In the genomic region with DNA sequence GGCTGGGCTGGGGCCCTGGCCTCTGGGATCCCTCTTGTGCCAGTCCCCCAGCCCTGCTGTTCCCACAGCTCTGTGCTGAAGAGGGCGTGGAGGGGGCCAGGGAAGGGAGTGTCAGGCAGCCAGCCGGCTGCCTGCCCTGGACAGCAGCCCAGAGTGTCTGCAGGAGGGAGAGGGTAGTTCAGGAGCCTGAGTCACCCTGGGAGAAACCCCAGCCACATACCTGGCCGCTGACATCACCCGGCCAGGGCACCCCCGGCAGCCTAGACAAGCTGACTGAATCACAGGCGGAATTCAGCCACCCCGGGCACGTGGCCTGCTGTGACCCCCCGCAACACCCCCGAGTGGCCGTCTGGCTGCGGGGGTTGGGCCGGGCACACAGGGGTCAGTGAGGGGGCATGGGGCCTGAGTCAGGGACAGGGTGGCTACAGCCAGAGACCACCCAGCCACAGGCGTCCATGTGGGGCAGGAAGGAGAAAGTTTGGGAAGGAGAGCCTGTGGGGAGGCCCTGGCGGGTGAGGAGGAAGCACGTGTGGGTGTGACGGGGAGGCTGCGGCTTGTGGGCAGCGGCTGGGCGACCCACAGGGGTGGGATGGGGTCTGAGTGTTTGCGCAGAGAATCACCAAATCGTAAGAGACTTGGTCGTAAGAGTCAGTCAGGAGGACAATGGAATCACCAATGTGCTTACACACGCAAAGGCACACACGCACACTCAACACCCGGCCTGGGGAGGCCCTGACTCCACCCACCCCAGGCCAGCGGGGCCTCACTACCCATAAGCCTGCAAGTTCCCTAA, we compare ENCODE assay signal across 8 cellular contexts. TPM values are rescaled to one million over a fixed set of nuclear protein-coding genes. Genes with fewer than 3 reads are reported as not detected.
DNase-seq lines count a peak whose midpoint lies in the region; ATAC-seq and TF ChIP-seq lines count a peak whose summit lies in the region.

No MANE protein-coding gene starts in this region.

- H3K27ac Mint-ChIP-seq in GM23338 = peak overlapping the region; percentile 88; the same call in 1 of the 2 replicates

- H3K9me3 Mint-ChIP-seq in GM23338 = peaks cover 10% of the 10 kb centered on the region

- intact Hi-C loops in PC-3 (cut with micrococcal nuclease) (no loop called here), Right ventricle myocardium inferior (cut with DNase I) (no loop called here)

- H3K27me3 ChIP-seq in GM23338 (ENCODE audit: insufficient read depth) (peaks cover 16% of the 10 kb centered on the region), PC-3 (ENCODE audit: low read length) (no peaks in the 10 kb centered on the region), parathyroid adenoma (ENCODE audit: control insufficient read depth, insufficient read depth, low read length) (no peaks in the 10 kb centered on the region)

- peaks cover 27% of the 10 kb centered on the region for H3K27me3 Mint-ChIP-seq in GM23338 (ENCODE audit: insufficient read depth, low read depth, poor library complexity)

- H3K36me3 Mint-ChIP-seq in GM23338 (ENCODE audit: low read depth) = no peaks in the 10 kb centered on the region; the same call in 2 of the 3 replicates

- H3F3A ChIP-seq in GM23338 (replicated peaks; ENCODE audit: low read depth) (peaks cover 20% of the 10 kb centered on the region; the same call in 1 of the 2 replicates), PC-3 (ENCODE audit: low read length, unreplicated experiment) (no peaks in the 10 kb centered on the region)

- POLR2A ChIA-PET in PC-3 (lab: Charles Lee; ENCODE audit: unreplicated experiment) = interaction anchor here (0.6 to 1.0 kb wide), 3 partner anchors 10 to 13 kb away, joined by 3 to 6 read pairs (median 4); a partner anchor contains a TSS

- ATAC-seq in GM23338 = peak; percentile 93
- ATAC-seq in PC-3 = peak; percentile 83
- peak; percentile 88 for ATAC-seq in Right ventricle myocardium inferior
- ATAC-seq in HG03442 (IDR thresholded peaks at IDR 0.05; ENCODE audit: unreplicated experiment) = no peak

- H3K27ac ChIP-seq in GM23338 (ENCODE audit: low read depth) = 0 out of 2 replicates have a peak overlapping the region, but pooled peaks have one; percentile 59
- H3K27ac ChIP-seq in PC-3 (ENCODE audit: low read length) = peak overlapping the region; percentile 94
- peak overlapping the region; percentile 75 for H3K27ac ChIP-seq in parathyroid adenoma

- H3K4me2 ChIP-seq in GM23338 (peak overlapping the region; percentile 72; the same call in 1 of the 2 replicates), PC-3 (ENCODE audit: low read length) (peak overlapping the region; percentile 87), parathyroid adenoma (ENCODE audit: low read length) (peak overlapping the region; percentile 50)

- CTCF ChIA-PET in PC-3 (lab: Charles Lee) = no interaction called here

- H3K9ac ChIP-seq in PC-3 (ENCODE audit: low read length) (peak overlapping the region; percentile 78), parathyroid adenoma (no peak overlapping the region)

- peak; percentile 43 for DNase-seq in Ammon's horn (ENCODE audit: low spot score)
- peak; percentile 91 for DNase-seq in GM23338 (ENCODE audit: low spot score)
- peak; percentile 95 for DNase-seq in PC-3
- DNase-seq in activated naive CD4-positive, alpha-beta T cell treated with anti-CD3 and anti-CD28 coated beads, Interleukin-2, amount 50 U/mL, for 16 hours = peak; percentile 30
- DNase-seq in Right ventricle myocardium inferior (ENCODE audit: missing footprints) = peak; percentile 89
- no peak for DNase-seq in hippocampal formation (lab: John Stamatoyannopoulos, UW)

- H3K4me1 Mint-ChIP-seq in GM23338 = peaks cover 17% of the 10 kb centered on the region

- no peaks in the 10 kb centered on the region for H4K20me1 ChIP-seq in GM23338 (replicated peaks; ENCODE audit: insufficient read depth)
- H4K20me1 ChIP-seq in PC-3 (ENCODE audit: low read length) = no peaks in the 10 kb centered on the region

- H3K79me2 ChIP-seq in GM23338 (replicated peaks; ENCODE audit: insufficient read depth) (no peaks in the 10 kb centered on the region), PC-3 (ENCODE audit: low read length) (no peaks in the 10 kb centered on the region), parathyroid adenoma (no peaks in the 10 kb centered on the region)

- H2AFZ ChIP-seq in GM23338 (peak overlapping the region; percentile 97), PC-3 (ENCODE audit: low read length) (peak overlapping the region; percentile 76), parathyroid adenoma (peak overlapping the region; percentile 61)

- H3K4me1 ChIP-seq in GM23338 (ENCODE audit: insufficient read depth) (peaks cover 4% of the 10 kb centered on the region; the same call in 1 of the 2 replicates), PC-3 (ENCODE audit: insufficient read depth, low read length) (peaks cover 26% of the 10 kb centered on the region), parathyroid adenoma (peaks cover 18% of the 10 kb centered on the region)

- BruUV-seq in PC-3 (replicated peaks; lab: Mats Ljungman, UMichigan) = no TSS peak

- H3K4me3 ChIP-seq in GM23338 (peak overlapping the region; percentile 27; the same call in 1 of the 2 replicates), PC-3 (ENCODE audit: low read length) (peak overlapping the region; percentile 45; the same call in 1 of the 2 replicates), parathyroid adenoma (ENCODE audit: low read depth, low read length) (no peak overlapping the region)

- no peaks in the 10 kb centered on the region for H3K9me3 ChIP-seq in PC-3 (ENCODE audit: low read length)
- no peaks in the 10 kb centered on the region for H3K9me3 ChIP-seq in parathyroid adenoma (ENCODE audit: control insufficient read depth, low read length)

- H3K36me3 ChIP-seq in GM23338 (ENCODE audit: insufficient read depth) (no peaks in the 10 kb centered on the region), PC-3 (ENCODE audit: low read depth, low read length) (no peaks in the 10 kb centered on the region), parathyroid adenoma (ENCODE audit: control insufficient read depth, insufficient read depth, low read length) (no peaks in the 10 kb centered on the region)

- TF ChIP-seq CTCF in GM23338 (conservative IDR thresholded peaks at IDR 0.05; ENCODE audit: low read depth in 2 of 2) (no peak), PC-3 (conservative IDR thresholded peaks at IDR 0.05; ENCODE audit: low read depth, low read length) (no peak), parathyroid adenoma (IDR thresholded peaks at IDR 0.05) (no peak)

- H3K9me2 ChIP-seq in GM23338 (ENCODE audit: insufficient read depth) (no peaks in the 10 kb centered on the region), PC-3 (replicated peaks; ENCODE audit: low read length) (no peaks in the 10 kb centered on the region)

- H3K4me3 Mint-ChIP-seq in GM23338 = no peak overlapping the region

TF ChIP-seq in GM23338, 12 proteins besides CTCF, POLR2A, EP300 and RAD21:
- no peak for TF ChIP-seq EZH2phosphoT487 (IDR thresholded peaks at IDR 0.05; ENCODE audit: unreplicated experiment)
- peak; percentile 61; the same call in 1 of the 2 replicates for TF ChIP-seq CREB1 (CRISPR knock-in tag; IDR thresholded peaks at IDR 0.05; ENCODE audit: low read depth)

RNA-seq across cellular contexts. Expression of a gene that starts 11.9 kb away (rescaled TPM):
- 0.89 and 1.9 TPM in 2 replicates for total RNA-seq in GM23338 (2014; rRNA removed; shearing (Covaris generic))
- 0.55 and 0.77 TPM in 2 replicates for polyA plus RNA-seq in GM23338 (2016; fragmentation: Nextera tagmentation; extraction: Ambion mirVana)
- 35.8 and 60.5 TPM in 2 replicates for total RNA-seq in PC-3 (2014; rRNA removed)
- total RNA-seq in Right ventricle myocardium inferior = 0.32 TPM

RNA-seq across cellular contexts. Expression of a gene that starts 32.2 kb away (rescaled TPM):
- 39.0 and 45.9 TPM in 2 replicates for total RNA-seq in GM23338 (2014; rRNA removed; shearing (Covaris generic))
- 52.3 and 56.3 TPM in 2 replicates for polyA plus RNA-seq in GM23338 (2016; fragmentation: Nextera tagmentation; extraction: Ambion mirVana)
- total RNA-seq in PC-3 (2014; rRNA removed) (56.2 and 57.3 TPM in 2 replicates), Right ventricle myocardium inferior (166 TPM)

RNA-seq across cellular contexts. Expression of a gene that starts 40.9 kb away (rescaled TPM):
- total RNA-seq in GM23338 (2014; rRNA removed; shearing (Covaris generic)) = 22.8 and 32.1 TPM in 2 replicates
- 7.0 and 8.6 TPM in 2 replicates for polyA plus RNA-seq in GM23338 (2016; fragmentation: Nextera tagmentation; extraction: Ambion mirVana)
- total RNA-seq in PC-3 (2014; rRNA removed) = 9.5 and 12.9 TPM in 2 replicates
- total RNA-seq in Right ventricle myocardium inferior = 30.6 TPM

RNA-seq across cellular contexts. Expression of a gene that starts 42.3 kb away (rescaled TPM):
- total RNA-seq in GM23338 (2014; rRNA removed; shearing (Covaris generic)) = 9.6 and 15.2 TPM in 2 replicates
- 25.1 and 30.1 TPM in 2 replicates for polyA plus RNA-seq in GM23338 (2016; fragmentation: Nextera tagmentation; extraction: Ambion mirVana)
- 2.5 and 4.7 TPM in 2 replicates for total RNA-seq in PC-3 (2014; rRNA removed)
- total RNA-seq in Right ventricle myocardium inferior = 0.65 TPM

RNA-seq across cellular contexts. Expression of a gene that starts 49.5 kb away (rescaled TPM):
- total RNA-seq in GM23338 (2014; rRNA removed; shearing (Covaris generic)) = 33.0 and 34.1 TPM in 2 replicates
- 85.9 and 91.1 TPM in 2 replicates for polyA plus RNA-seq in GM23338 (2016; fragmentation: Nextera tagmentation; extraction: Ambion mirVana)
- total RNA-seq in PC-3 (2014; rRNA removed) (25.9 and 43.0 TPM in 2 replicates), Right ventricle myocardium inferior (8.5 TPM)

Comparison
In these comparisons a context has a peak if more than half of its experiments do, and no peak if none do; other contexts are left out.
1. DNase-seq: peak in Ammon's horn (single experiment), GM23338 (single experiment), PC-3 (single experiment), activated naive CD4-positive, alpha-beta T cell treated with anti-CD3 and anti-CD28 coated beads, Interleukin-2, amount 50 U/mL, for 16 hours (single experiment) and Right ventricle myocardium inferior (single experiment); none in hippocampal formation (0 of 2).
2. RNA of a gene that starts 11.9 kb away (total RNA-seq): 35.8 to 60.5 TPM in PC-3; 0.89 to 1.9 TPM in GM23338 and 0.32 TPM in Right ventricle myocardium inferior (single experiment); every median in the first group is over 10 times any median in the second.
3. Peak in every context shown above with its lines, with median percentiles within 50 percentile points of each other: H2AFZ ChIP-seq, H3K27ac ChIP-seq and H3K4me2 ChIP-seq.